8 cellular contexts compared by ENCODE assay signal in the genomic region with DNA sequence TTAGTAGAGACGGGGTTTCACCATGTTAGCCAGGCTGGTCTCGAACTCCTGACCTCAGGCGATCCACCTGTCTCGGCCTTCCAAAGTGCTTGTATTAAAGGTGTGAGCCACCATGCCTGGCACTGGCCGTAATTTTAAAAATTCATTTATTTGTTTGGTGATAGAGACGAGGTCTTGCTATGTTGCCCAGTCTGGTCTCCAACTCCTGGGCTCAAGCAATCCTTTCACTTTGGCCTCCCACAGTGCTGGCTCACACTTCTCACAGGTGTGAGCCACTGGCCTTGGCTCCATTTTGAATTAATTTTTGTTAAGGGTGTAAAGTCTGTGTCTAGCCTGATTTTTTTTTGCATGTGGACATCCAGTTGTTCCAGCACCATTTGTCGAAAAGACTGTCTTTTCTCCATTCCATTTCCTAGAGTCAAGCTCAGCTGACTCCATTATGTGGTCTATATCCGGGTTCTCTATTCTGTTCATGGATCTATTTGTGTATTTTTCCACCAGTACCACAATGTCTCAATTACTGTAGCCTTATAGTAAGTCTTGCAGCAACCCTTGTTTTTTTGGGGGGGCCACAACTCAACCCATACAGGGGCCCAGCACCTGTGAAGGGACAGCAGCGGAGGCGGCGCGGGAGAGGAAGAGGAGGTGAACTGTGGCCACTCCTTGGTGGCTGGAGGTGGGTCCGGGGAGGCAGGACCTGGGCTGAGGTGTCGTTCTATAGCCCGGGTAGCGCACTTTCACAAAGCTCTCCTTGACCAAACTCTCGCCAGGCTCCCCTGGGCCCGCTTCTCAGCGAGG. TPM values are rescaled to one million over a fixed set of nuclear protein-coding genes. Genes with fewer than 3 reads are reported as not detected.
DNase-seq lines count a peak whose midpoint lies in the region; ATAC-seq and TF ChIP-seq lines count a peak whose summit lies in the region.

No MANE protein-coding gene starts in this region.

- peak overlapping the region; percentile 95 for H3K27ac Mint-ChIP-seq in central memory CD8-positive, alpha-beta T cell (ENCODE audit: low read depth)
- peak overlapping the region; percentile 84 to 97 (median 93) for H3K27ac Mint-ChIP-seq in naive B cell

- peaks cover 24% of the 10 kb centered on the region for H3K36me3 Mint-ChIP-seq in central memory CD8-positive, alpha-beta T cell (ENCODE audit: insufficient read depth)
- no peaks in the 10 kb centered on the region for H3K36me3 Mint-ChIP-seq in naive B cell

- no peaks in the 10 kb centered on the region for H3K9me3 Mint-ChIP-seq in central memory CD8-positive, alpha-beta T cell
- H3K9me3 Mint-ChIP-seq in naive B cell = no peaks in the 10 kb centered on the region

- peak overlapping the region; percentile 76 for H3K4me3 Mint-ChIP-seq in central memory CD8-positive, alpha-beta T cell
- H3K4me3 Mint-ChIP-seq in naive B cell = peak overlapping the region; percentile 76 to 93 (median 88)

- intact Hi-C loops in heart left ventricle (cut with DNase I) (loop anchor here in 1 of 10 donors (1.0 kb wide), 1 partner anchor 13 kb away; a partner anchor contains a TSS), left ventricle myocardium superior (cut with micrococcal nuclease) (no loop called here)

- DNase-seq in heart left ventricle (peak in 1 of 5 donors; percentile 35), left ventricle myocardium superior (no peak), naive B cell (no peak), COLO668 (lab: John Stamatoyannopoulos, UW; ENCODE audit: unreplicated experiment) (no peak), NCI-H1436 (lab: John Stamatoyannopoulos, UW) (no peak)
- no peak for DNase-seq in central memory CD8-positive, alpha-beta T cell (ENCODE audit: low spot score in 2 of 2)

- H3K27me3 Mint-ChIP-seq in central memory CD8-positive, alpha-beta T cell = no peaks in the 10 kb centered on the region
- H3K27me3 Mint-ChIP-seq in naive B cell = no peaks in the 10 kb centered on the region

- H3K4me3 ChIP-seq in heart left ventricle (peak overlapping the region; percentile 79 to 99 (median 88)), HUES48 (ENCODE audit: low read depth, low read length) (peak overlapping the region; percentile 67)

- H3K36me3 ChIP-seq in heart left ventricle (no peaks in the 10 kb centered on the region), HUES48 (ENCODE audit: control insufficient read depth, insufficient read depth, low read length) (no peaks in the 10 kb centered on the region)

- WGBS in heart left ventricle, 4 donors = 56 to 61% (median 59%) methylated on average over 19 of the region's 19 CpGs

- H3K9ac ChIP-seq in HUES48 (ENCODE audit: low read depth, low read length) = no peak overlapping the region; the same call in 1 of the 2 replicates

- H3K27ac ChIP-seq in heart left ventricle = peak overlapping the region; percentile 90 to 100 (median 100)
- peak overlapping the region; percentile 84 for H3K27ac ChIP-seq in HUES48 (ENCODE audit: low read depth, low read length)

- peak in 2 of 4 donors; percentile 1 to 8 for ATAC-seq in heart left ventricle
- no peak for ATAC-seq in left ventricle myocardium superior
- no peak for ATAC-seq in central memory CD8-positive, alpha-beta T cell (replicated peaks; ENCODE audit: extremely low read depth, poor library complexity, severe bottlenecking)
- peak in 1 of 2 donors; percentile 0 for ATAC-seq in naive B cell (ENCODE audit: low read depth in 2 of 2)
- ATAC-seq in HG02840 (IDR thresholded peaks at IDR 0.05; ENCODE audit: low FRiP score, unreplicated experiment) = no peak

- H3K4me1 Mint-ChIP-seq in central memory CD8-positive, alpha-beta T cell = peaks cover 21% of the 10 kb centered on the region
- H3K4me1 Mint-ChIP-seq in naive B cell = peaks cover 12 to 21% (median 16%) of the 10 kb centered on the region in 3 donors

- H3K4me1 ChIP-seq in heart left ventricle (peaks cover 0 to 29% (median 17%) of the 10 kb centered on the region in 12 donors), HUES48 (ENCODE audit: control insufficient read depth, insufficient read depth, low read length) (peaks cover 24% of the 10 kb centered on the region)

- TF ChIP-seq POLR2A in heart left ventricle (IDR thresholded peaks at IDR 0.05) = no peak

- no peaks in the 10 kb centered on the region for H3K9me3 ChIP-seq in heart left ventricle
- no peaks in the 10 kb centered on the region for H3K9me3 ChIP-seq in HUES48 (ENCODE audit: control insufficient read depth, insufficient read depth, low read length)

- H3K27me3 ChIP-seq in heart left ventricle (peaks cover 0 to 7% (median 0%) of the 10 kb centered on the region in 9 donors), HUES48 (ENCODE audit: control insufficient read depth, insufficient read depth, low read length) (peaks cover 59% of the 10 kb centered on the region)

- TF ChIP-seq CTCF in heart left ventricle (IDR thresholded peaks at IDR 0.05) = no peak

RNA-seq across cellular contexts. Expression of a gene that starts 1.5 kb away (rescaled TPM):
- total RNA-seq in heart left ventricle (10 to 100 TPM; 27.4 to 63.3 (median 40.5) TPM), left ventricle myocardium superior (45.3 TPM)
- polyA plus RNA-seq in heart left ventricle (10 to 100 TPM; 11.4 to 19.0 TPM), naive B cell (ENCODE audit: low read depth in 6 of 6) (10 to 100 TPM in 1 of 6 donors, 1 to 10 TPM in 5; 2.0 to 15.7 (median 5.3) TPM)

RNA-seq across cellular contexts. Expression of a gene that starts 13.8 kb away (rescaled TPM):
- total RNA-seq in heart left ventricle (10 to 100 TPM; 35.0 to 54.7 (median 43.4) TPM), left ventricle myocardium superior (46.2 TPM)
- polyA plus RNA-seq in heart left ventricle (10 to 100 TPM; 22.1 to 47.4 TPM), naive B cell (ENCODE audit: low read depth in 6 of 6) (10 to 100 TPM in 4 of 6 donors, 1 to 10 TPM in 2; 2.9 to 15.1 (median 10.8) TPM)
